In the genomic region with DNA sequence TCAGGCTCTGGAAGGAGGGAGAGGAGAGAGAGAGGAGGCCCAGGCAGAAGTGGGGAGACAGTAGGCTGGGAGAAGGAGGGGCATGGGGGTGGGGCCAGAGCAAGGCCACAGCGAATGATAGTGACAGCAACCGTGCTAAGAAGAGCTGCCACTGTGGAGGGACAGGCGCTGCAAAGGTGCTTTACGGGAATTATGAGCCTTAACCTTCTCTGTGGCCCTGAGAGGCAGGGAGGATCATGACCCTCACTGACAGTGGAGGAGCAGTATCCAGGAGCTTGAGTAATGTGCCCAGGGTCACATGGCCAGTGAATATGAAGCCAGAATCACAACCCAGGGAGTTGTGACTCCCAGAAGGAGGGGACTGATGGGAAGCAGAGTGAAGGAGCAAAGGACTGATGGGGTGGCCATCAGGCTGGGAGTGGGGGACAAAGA, we compare ENCODE assay signal across 1 cellular context.
TF ChIP-seq lines count a peak whose summit lies in the region.

No MANE protein-coding gene starts in this region.

TF ChIP-seq in K562, 482 proteins besides CTCF, POLR2A, EP300 and RAD21 (continued from another document):
- TF ChIP-seq, protein P1, sequence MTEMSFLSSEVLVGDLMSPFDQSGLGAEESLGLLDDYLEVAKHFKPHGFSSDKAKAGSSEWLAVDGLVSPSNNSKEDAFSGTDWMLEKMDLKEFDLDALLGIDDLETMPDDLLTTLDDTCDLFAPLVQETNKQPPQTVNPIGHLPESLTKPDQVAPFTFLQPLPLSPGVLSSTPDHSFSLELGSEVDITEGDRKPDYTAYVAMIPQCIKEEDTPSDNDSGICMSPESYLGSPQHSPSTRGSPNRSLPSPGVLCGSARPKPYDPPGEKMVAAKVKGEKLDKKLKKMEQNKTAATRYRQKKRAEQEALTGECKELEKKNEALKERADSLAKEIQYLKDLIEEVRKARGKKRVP (CRISPR knock-in tag; IDR thresholded peaks at IDR 0.05) = no peak
